9 cellular contexts compared by ENCODE assay signal in the genomic region with DNA sequence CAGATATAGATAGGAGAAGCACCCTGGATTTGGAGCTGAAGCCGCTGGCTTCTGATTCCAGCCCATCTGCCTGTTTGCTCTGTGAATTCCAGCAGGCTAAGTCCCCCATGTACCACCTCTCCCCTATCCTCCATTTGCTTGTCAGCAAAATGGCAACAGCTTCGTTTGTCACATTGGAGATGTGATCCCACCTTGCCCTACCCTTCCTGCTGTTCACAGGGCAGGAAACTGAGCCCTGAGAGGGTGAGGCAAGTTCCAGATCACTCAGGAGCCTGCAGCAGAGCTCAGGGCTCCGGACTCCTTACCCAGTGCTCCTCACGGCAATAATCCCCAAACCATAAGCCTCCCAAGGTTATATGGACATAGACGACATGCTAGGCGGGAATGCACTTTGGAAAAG. TPM values are rescaled to one million over a fixed set of nuclear protein-coding genes. Genes with fewer than 3 reads are reported as not detected.
A peak's percentile ranks its signal among the peaks of the same experiment; 100 is the strongest.
DNase-seq lines count a peak whose midpoint lies in the region; ATAC-seq, FAIRE-seq and TF ChIP-seq lines count a peak whose summit lies in the region.
"Had no signal": no experiment of that assay in that cellular context is flagged by ENCODE, and none has a peak within 500 bp of the region (broad histone marks: within the 10 kb centered on the region; RNA-seq: fewer than 3 reads in every experiment).

No MANE protein-coding gene starts in this region.

- no peak for ATAC-seq in pancreas
- no peak for ATAC-seq in GM19035 (IDR thresholded peaks at IDR 0.05; ENCODE audit: unreplicated experiment)

- H3K27ac ChIP-seq in BLaER1 treated with 17β-estradiol and CSF1 and Interleukin-3, amounts not matched to agents 10 nM and 100 nM: peak overlapping the region; percentile 10 to 72 (median 69); a peak in 18 of 22 replicates
- peak overlapping the region; percentile 87 for H3K27ac ChIP-seq in OCI-LY1 (ENCODE audit: low read depth, low read length, poor library complexity, severe bottlenecking)
- H3K27ac ChIP-seq in duodenal mucosa (ENCODE audit: low read depth, low read length): peak overlapping the region; percentile 41
- peak overlapping the region; percentile 43 to 81 (median 68) for H3K27ac ChIP-seq in pancreas

- 42 to 47% methylated on average over 6 of the region's 6 CpGs for WGBS in pancreas, 2 donors

- no peak for DNase-seq in pancreas
- DNase-seq in GM19240 (ENCODE audit: insufficient read length, low spot score): no peak
- DNase-seq in MV-4-11 (lab: John Stamatoyannopoulos, UW): no peak
- DNase-seq in H4 (ENCODE audit: low spot score): no peak
- DNase-seq: DND-41 had no signal

- no peak overlapping the region for H2AFZ ChIP-seq in OCI-LY1 (ENCODE audit: low read length)

- H3K4me2 ChIP-seq in BLaER1 treated with 17β-estradiol and CSF1 and Interleukin-3, amounts not matched to agents 10 nM and 100 nM: peak overlapping the region; percentile 88 to 99 (median 90)
- peak overlapping the region; percentile 61; the same call in 1 of the 2 replicates for H3K4me2 ChIP-seq in OCI-LY1 (ENCODE audit: low read length)

- peaks cover 24 to 77% (median 67%) of the 10 kb centered on the region in 11 experiments for H3K36me3 ChIP-seq in BLaER1 treated with 17β-estradiol and CSF1 and Interleukin-3, amounts not matched to agents 10 nM and 100 nM
- peaks cover 73% of the 10 kb centered on the region for H3K36me3 ChIP-seq in OCI-LY1 (ENCODE audit: insufficient read depth, low read length)
- H3K36me3 ChIP-seq in duodenal mucosa (ENCODE audit: control insufficient read depth in 1 of 2, insufficient read depth in 2 of 2, low read length in 2 of 2): no peaks in the 10 kb centered on the region
- H3K36me3 ChIP-seq in pancreas: no peaks in the 10 kb centered on the region

- H3K4me1 ChIP-seq in BLaER1 treated with 17β-estradiol and CSF1 and Interleukin-3, amounts not matched to agents 10 nM and 100 nM: peaks cover 88 to 100% (median 98%) of the 10 kb centered on the region in 10 experiments
- peaks cover 88% of the 10 kb centered on the region for H3K4me1 ChIP-seq in OCI-LY1 (ENCODE audit: insufficient read depth, low read length, severe bottlenecking)
- H3K4me1 ChIP-seq in duodenal mucosa (ENCODE audit: control insufficient read depth in 1 of 2, insufficient read depth in 2 of 2, low read length in 2 of 2): peaks cover 60 to 65% of the 10 kb centered on the region in 2 donors
- peaks cover 38 to 52% (median 39%) of the 10 kb centered on the region in 3 donors for H3K4me1 ChIP-seq in pancreas

- H4K20me1 ChIP-seq in BLaER1 treated with 17β-estradiol and CSF1 and Interleukin-3, amounts not matched to agents 10 nM and 100 nM: peaks cover 17 to 100% (median 88%) of the 10 kb centered on the region in 11 experiments; a peak in 21 of 22 replicates
- H4K20me1 ChIP-seq in OCI-LY1 (ENCODE audit: insufficient read depth, low read length): no peaks in the 10 kb centered on the region

- H3K9ac ChIP-seq in BLaER1 treated with 17β-estradiol and CSF1 and Interleukin-3, amounts not matched to agents 10 nM and 100 nM: peak overlapping the region in 9 of 11 experiments; percentile 3 to 64 (median 57); a peak in 11 of 22 replicates
- peak overlapping the region; percentile 4; the same call in 1 of the 2 replicates for H3K9ac ChIP-seq in OCI-LY1 (ENCODE audit: low read length)
- no peak overlapping the region for H3K9ac ChIP-seq in duodenal mucosa (ENCODE audit: low read depth in 1 of 2, low read length in 2 of 2)

- H3K79me2 ChIP-seq in OCI-LY1 (ENCODE audit: insufficient read depth, low read length): peaks cover 36% of the 10 kb centered on the region

- no peaks in the 10 kb centered on the region for H3K9me3 ChIP-seq in BLaER1 treated with 17β-estradiol and CSF1 and Interleukin-3, amounts not matched to agents 10 nM and 100 nM (replicated peaks in 1 of 11)
- H3K9me3 ChIP-seq in OCI-LY1 (ENCODE audit: low read length): no peaks in the 10 kb centered on the region
- no peaks in the 10 kb centered on the region for H3K9me3 ChIP-seq in duodenal mucosa (ENCODE audit: control insufficient read depth in 1 of 2, low read length in 2 of 2)
- H3K9me3 ChIP-seq in pancreas: no peaks in the 10 kb centered on the region

- no peaks in the 10 kb centered on the region for H3K9me2 ChIP-seq in OCI-LY1 (ENCODE audit: low read depth, low read length)

- no peak for FAIRE-seq in pancreas (lab: Jason Lieb, UNC)

- H3F3A ChIP-seq in OCI-LY1 (ENCODE audit: insufficient read depth, low read length): no peaks in the 10 kb centered on the region

- intact Hi-C loops in pancreas (cut with DNase I): no loop called here

- TF ChIP-seq CTCF in OCI-LY1 (IDR thresholded peaks at IDR 0.05; ENCODE audit: low read length) (no peak), pancreas (IDR thresholded peaks at IDR 0.05) (no peak)

- 0 out of 20 replicates have a peak overlapping the region, but pooled peaks of 1 of the 10 experiments have one; percentile 4 for H3K4me3 ChIP-seq in BLaER1 treated with 17β-estradiol and CSF1 and Interleukin-3, amounts not matched to agents 10 nM and 100 nM
- H3K4me3 ChIP-seq in OCI-LY1 (ENCODE audit: low read depth, low read length, poor library complexity, severe bottlenecking) (no peak overlapping the region), duodenal mucosa (ENCODE audit: low read depth in 1 of 2, low read length in 2 of 2) (peak overlapping the region in 1 of 2 donors; percentile 15), pancreas (no peak overlapping the region)

- H3K27me3 ChIP-seq in BLaER1 treated with 17β-estradiol and CSF1 and Interleukin-3, amounts not matched to agents 10 nM and 100 nM: no peaks in the 10 kb centered on the region
- H3K27me3 ChIP-seq in OCI-LY1 (ENCODE audit: insufficient read depth, low read length): no peaks in the 10 kb centered on the region
- no peaks in the 10 kb centered on the region for H3K27me3 ChIP-seq in duodenal mucosa (ENCODE audit: control insufficient read depth in 1 of 2, insufficient read depth in 2 of 2, low read length in 2 of 2)
- no peaks in the 10 kb centered on the region for H3K27me3 ChIP-seq in pancreas

RNA-seq across cellular contexts. Expression of a gene that starts 14.9 kb away (rescaled TPM):
- total RNA-seq in pancreas: 10 to 100 TPM in 1 of 6 donors, 1 to 10 TPM in 5; 1.6 to 10.9 (median 6.8) TPM
- polyA plus RNA-seq in pancreas: 1 to 10 TPM; 3.0 to 9.2 TPM
- 372 and 398 TPM in 2 replicates for total RNA-seq in H4 (2014; rRNA removed; shearing (Covaris generic))

Comparison
In these comparisons a context has a peak if more than half of its experiments do, and no peak if none do; other contexts are left out.
1. H3K9ac ChIP-seq: peak in BLaER1 treated with 17β-estradiol and CSF1 and Interleukin-3, amounts not matched to agents 10 nM and 100 nM (9 of 11) and OCI-LY1 (single experiment); none in duodenal mucosa (0 of 2).
2. RNA of a gene that starts 14.9 kb away (total RNA-seq): 372 to 398 TPM in H4; 1.6 to 10.9 TPM in pancreas; every median in the first group is over 10 times any median in the second.
3. Peak in every context shown above with its lines, with median percentiles within 50 percentile points of each other: H3K27ac ChIP-seq.